1 cellular context compared by ENCODE assay signal in genomic region chr7:105389090-105389650, GRCh38.
TF ChIP-seq lines count a peak whose summit lies in the region.

No MANE protein-coding gene starts in this region.

TF ChIP-seq in K562, 482 proteins besides CTCF, POLR2A, EP300 and RAD21 (continued from another document and continues in another):
- TF ChIP-seq TCF3 (CRISPR knock-in tag; IDR thresholded peaks at IDR 0.05): no peak
- no peak for TF ChIP-seq TCF7L2 (IDR thresholded peaks at IDR 0.05; ENCODE audit: low read depth, low read length)
- no peak for TF ChIP-seq JUND (IDR thresholded peaks at IDR 0.05; ENCODE audit: borderline replicate concordance, low read depth, low read length)
- no peak for TF ChIP-seq JUND (tag; IDR thresholded peaks at IDR 0.05; ENCODE audit: borderline replicate concordance, low read depth, low read length)
- peak; percentile 65 for TF ChIP-seq BHLHE40 (IDR thresholded peaks at IDR 0.05; ENCODE audit: low read length)
- no peak for TF ChIP-seq ZBTB5 (IDR thresholded peaks at IDR 0.05)
- TF ChIP-seq ZNF696 (CRISPR knock-in tag; conservative IDR thresholded peaks at IDR 0.05): no peak
- TF ChIP-seq CTBP1 (IDR thresholded peaks at IDR 0.05; ENCODE audit: borderline replicate concordance): peak; percentile 70
- TF ChIP-seq ZBTB17 (CRISPR knock-in tag; IDR thresholded peaks at IDR 0.05): no peak
- TF ChIP-seq ZBTB8A (IDR thresholded peaks at IDR 0.05; ENCODE audit: partially characterized antibody): no peak
- TF ChIP-seq ZNF175 (CRISPR knock-in tag; IDR thresholded peaks at IDR 0.05; ENCODE audit: low read depth): no peak
- TF ChIP-seq, protein P1, sequence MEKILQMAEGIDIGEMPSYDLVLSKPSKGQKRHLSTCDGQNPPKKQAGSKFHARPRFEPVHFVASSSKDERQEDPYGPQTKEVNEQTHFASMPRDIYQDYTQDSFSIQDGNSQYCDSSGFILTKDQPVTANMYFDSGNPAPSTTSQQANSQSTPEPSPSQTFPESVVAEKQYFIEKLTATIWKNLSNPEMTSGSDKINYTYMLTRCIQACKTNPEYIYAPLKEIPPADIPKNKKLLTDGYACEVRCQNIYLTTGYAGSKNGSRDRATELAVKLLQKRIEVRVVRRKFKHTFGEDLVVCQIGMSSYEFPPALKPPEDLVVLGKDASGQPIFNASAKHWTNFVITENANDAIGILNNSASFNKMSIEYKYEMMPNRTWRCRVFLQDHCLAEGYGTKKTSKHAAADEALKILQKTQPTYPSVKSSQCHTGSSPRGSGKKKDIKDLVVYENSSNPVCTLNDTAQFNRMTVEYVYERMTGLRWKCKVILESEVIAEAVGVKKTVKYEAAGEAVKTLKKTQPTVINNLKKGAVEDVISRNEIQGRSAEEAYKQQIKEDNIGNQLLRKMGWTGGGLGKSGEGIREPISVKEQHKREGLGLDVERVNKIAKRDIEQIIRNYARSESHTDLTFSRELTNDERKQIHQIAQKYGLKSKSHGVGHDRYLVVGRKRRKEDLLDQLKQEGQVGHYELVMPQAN (IDR thresholded peaks at IDR 0.05; ENCODE audit: borderline replicate concordance): no peak; the same call in 1 of the 2 replicates
- peak; percentile 27 for TF ChIP-seq PHF20 (IDR thresholded peaks at IDR 0.05; ENCODE audit: partially characterized antibody)
- TF ChIP-seq ZNF561 (CRISPR knock-in tag; conservative IDR thresholded peaks at IDR 0.05): no peak
- no peak for TF ChIP-seq TAL1 (IDR thresholded peaks at IDR 0.05)
- peak; percentile 43 for TF ChIP-seq TBP (optimal IDR thresholded peaks at IDR 0.05; ENCODE audit: low read depth, low read length)
- no peak for TF ChIP-seq POLR2AphosphoS2 (IDR thresholded peaks at IDR 0.05; ENCODE audit: low read length)
- TF ChIP-seq OTX1 (CRISPR knock-in tag; IDR thresholded peaks at IDR 0.05): no peak
- TF ChIP-seq ZNF76 (CRISPR knock-in tag; IDR thresholded peaks at IDR 0.05; ENCODE audit: borderline replicate concordance): no peak
- no peak for TF ChIP-seq CCNT2 (IDR thresholded peaks at IDR 0.05; ENCODE audit: borderline replicate concordance, extremely low read depth, insufficient read length, low read depth, low read length)
- no peak for TF ChIP-seq AFF1 (IDR thresholded peaks at IDR 0.05; ENCODE audit: low read depth in 1 of 2, partially characterized antibody in 2 of 2)
- TF ChIP-seq, protein P2, sequence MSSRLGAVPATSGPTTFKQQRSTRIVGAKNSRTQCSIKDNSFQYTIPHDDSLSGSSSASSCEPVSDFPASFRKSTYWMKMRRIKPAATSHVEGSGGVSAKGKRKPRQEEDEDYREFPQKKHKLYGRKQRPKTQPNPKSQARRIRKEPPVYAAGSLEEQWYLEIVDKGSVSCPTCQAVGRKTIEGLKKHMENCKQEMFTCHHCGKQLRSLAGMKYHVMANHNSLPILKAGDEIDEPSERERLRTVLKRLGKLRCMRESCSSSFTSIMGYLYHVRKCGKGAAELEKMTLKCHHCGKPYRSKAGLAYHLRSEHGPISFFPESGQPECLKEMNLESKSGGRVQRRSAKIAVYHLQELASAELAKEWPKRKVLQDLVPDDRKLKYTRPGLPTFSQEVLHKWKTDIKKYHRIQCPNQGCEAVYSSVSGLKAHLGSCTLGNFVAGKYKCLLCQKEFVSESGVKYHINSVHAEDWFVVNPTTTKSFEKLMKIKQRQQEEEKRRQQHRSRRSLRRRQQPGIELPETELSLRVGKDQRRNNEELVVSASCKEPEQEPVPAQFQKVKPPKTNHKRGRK (tag; IDR thresholded peaks at IDR 0.05): no peak
- no peak for TF ChIP-seq ZC3H4 (CRISPR knock-in tag; IDR thresholded peaks at IDR 0.05; ENCODE audit: borderline replicate concordance)
- TF ChIP-seq SMARCA5 (IDR thresholded peaks at IDR 0.05): peak; percentile 82; the same call in 1 of the 2 replicates
- TF ChIP-seq MAX (CRISPR knock-in tag; IDR thresholded peaks at IDR 0.05): 0 out of 2 replicates have a peak, but pooled peaks have one; percentile 30
- TF ChIP-seq, protein P3, sequence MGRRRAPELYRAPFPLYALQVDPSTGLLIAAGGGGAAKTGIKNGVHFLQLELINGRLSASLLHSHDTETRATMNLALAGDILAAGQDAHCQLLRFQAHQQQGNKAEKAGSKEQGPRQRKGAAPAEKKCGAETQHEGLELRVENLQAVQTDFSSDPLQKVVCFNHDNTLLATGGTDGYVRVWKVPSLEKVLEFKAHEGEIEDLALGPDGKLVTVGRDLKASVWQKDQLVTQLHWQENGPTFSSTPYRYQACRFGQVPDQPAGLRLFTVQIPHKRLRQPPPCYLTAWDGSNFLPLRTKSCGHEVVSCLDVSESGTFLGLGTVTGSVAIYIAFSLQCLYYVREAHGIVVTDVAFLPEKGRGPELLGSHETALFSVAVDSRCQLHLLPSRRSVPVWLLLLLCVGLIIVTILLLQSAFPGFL (CRISPR knock-in tag; IDR thresholded peaks at IDR 0.05): 0 out of 2 replicates have a peak, but pooled peaks have one; percentile 77
- no peak for TF ChIP-seq NELFE (IDR thresholded peaks at IDR 0.05; ENCODE audit: insufficient read depth, insufficient read length)
- TF ChIP-seq HIVEP1 (CRISPR knock-in tag; IDR thresholded peaks at IDR 0.05): no peak
- no peak for TF ChIP-seq NR0B1 (IDR thresholded peaks at IDR 0.05; ENCODE audit: partially characterized antibody)
- TF ChIP-seq, protein P4, sequence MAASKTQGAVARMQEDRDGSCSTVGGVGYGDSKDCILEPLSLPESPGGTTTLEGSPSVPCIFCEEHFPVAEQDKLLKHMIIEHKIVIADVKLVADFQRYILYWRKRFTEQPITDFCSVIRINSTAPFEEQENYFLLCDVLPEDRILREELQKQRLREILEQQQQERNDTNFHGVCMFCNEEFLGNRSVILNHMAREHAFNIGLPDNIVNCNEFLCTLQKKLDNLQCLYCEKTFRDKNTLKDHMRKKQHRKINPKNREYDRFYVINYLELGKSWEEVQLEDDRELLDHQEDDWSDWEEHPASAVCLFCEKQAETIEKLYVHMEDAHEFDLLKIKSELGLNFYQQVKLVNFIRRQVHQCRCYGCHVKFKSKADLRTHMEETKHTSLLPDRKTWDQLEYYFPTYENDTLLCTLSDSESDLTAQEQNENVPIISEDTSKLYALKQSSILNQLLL (CRISPR knock-in tag; IDR thresholded peaks at IDR 0.05; ENCODE audit: borderline replicate concordance): no peak
- no peak for TF ChIP-seq NFATC3 (IDR thresholded peaks at IDR 0.05)
- peak in 1 of 2 experiments; percentile 31; a peak in 1 of 4 replicates for TF ChIP-seq ZNF639 (CRISPR knock-in tag; conservative IDR thresholded peaks at IDR 0.05 in 1 of 2, IDR thresholded peaks at IDR 0.05 in 1 of 2)
- TF ChIP-seq NFIX (CRISPR knock-in tag; IDR thresholded peaks at IDR 0.05; ENCODE audit: low read depth): no peak
- TF ChIP-seq CCAR2 (IDR thresholded peaks at IDR 0.05; ENCODE audit: low read depth, low read length): no peak
- no peak for TF ChIP-seq NCOA6 (IDR thresholded peaks at IDR 0.05)
- no peak for TF ChIP-seq SRSF3 (IDR thresholded peaks at IDR 0.05; ENCODE audit: insufficient read depth, low read length)
- no peak for TF ChIP-seq PURB (CRISPR knock-in tag; IDR thresholded peaks at IDR 0.05; ENCODE audit: low read depth)
- TF ChIP-seq, protein P5, sequence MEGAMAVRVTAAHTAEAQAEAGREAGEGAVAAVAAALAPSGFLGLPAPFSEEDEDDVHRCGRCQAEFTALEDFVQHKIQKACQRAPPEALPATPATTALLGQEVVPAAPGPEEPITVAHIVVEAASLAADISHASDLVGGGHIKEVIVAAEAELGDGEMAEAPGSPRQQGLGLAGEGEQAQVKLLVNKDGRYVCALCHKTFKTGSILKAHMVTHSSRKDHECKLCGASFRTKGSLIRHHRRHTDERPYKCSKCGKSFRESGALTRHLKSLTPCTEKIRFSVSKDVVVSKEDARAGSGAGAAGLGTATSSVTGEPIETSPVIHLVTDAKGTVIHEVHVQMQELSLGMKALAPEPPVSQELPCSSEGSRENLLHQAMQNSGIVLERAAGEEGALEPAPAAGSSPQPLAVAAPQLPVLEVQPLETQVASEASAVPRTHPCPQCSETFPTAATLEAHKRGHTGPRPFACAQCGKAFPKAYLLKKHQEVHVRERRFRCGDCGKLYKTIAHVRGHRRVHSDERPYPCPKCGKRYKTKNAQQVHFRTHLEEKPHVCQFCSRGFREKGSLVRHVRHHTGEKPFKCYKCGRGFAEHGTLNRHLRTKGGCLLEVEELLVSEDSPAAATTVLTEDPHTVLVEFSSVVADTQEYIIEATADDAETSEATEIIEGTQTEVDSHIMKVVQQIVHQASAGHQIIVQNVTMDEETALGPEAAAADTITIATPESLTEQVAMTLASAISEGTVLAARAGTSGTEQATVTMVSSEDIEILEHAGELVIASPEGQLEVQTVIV (CRISPR knock-in tag; IDR thresholded peaks at IDR 0.05; ENCODE audit: borderline replicate concordance): no peak
- TF ChIP-seq, protein P6, sequence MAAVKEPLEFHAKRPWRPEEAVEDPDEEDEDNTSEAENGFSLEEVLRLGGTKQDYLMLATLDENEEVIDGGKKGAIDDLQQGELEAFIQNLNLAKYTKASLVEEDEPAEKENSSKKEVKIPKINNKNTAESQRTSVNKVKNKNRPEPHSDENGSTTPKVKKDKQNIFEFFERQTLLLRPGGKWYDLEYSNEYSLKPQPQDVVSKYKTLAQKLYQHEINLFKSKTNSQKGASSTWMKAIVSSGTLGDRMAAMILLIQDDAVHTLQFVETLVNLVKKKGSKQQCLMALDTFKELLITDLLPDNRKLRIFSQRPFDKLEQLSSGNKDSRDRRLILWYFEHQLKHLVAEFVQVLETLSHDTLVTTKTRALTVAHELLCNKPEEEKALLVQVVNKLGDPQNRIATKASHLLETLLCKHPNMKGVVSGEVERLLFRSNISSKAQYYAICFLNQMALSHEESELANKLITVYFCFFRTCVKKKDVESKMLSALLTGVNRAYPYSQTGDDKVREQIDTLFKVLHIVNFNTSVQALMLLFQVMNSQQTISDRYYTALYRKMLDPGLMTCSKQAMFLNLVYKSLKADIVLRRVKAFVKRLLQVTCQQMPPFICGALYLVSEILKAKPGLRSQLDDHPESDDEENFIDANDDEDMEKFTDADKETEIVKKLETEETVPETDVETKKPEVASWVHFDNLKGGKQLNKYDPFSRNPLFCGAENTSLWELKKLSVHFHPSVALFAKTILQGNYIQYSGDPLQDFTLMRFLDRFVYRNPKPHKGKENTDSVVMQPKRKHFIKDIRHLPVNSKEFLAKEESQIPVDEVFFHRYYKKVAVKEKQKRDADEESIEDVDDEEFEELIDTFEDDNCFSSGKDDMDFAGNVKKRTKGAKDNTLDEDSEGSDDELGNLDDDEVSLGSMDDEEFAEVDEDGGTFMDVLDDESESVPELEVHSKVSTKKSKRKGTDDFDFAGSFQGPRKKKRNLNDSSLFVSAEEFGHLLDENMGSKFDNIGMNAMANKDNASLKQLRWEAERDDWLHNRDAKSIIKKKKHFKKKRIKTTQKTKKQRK (IDR thresholded peaks at IDR 0.05; ENCODE audit: borderline replicate concordance, low read depth, low read length): no peak
